ENCODE assay signal across 13 cellular contexts in genomic region chr22:29342577-29343312, GRCh38. TPM values are rescaled to one million over a fixed set of nuclear protein-coding genes. Genes with fewer than 3 reads are reported as not detected.
DNase-seq lines count a peak whose midpoint lies in the region; ATAC-seq, FAIRE-seq and TF ChIP-seq lines count a peak whose summit lies in the region.
"Had no signal": no experiment of that assay in that cellular context is flagged by ENCODE, and none has a peak within 500 bp of the region (broad histone marks: within the 10 kb centered on the region; RNA-seq: fewer than 3 reads in every experiment).

No MANE protein-coding gene starts in this region.

- H3K4me3 ChIP-seq in SJCRH30 (no peak overlapping the region), heart left ventricle (no peak overlapping the region), stomach (no peak overlapping the region)

- peaks cover 0 to 4% of the 10 kb centered on the region in 2 donors for H3K36me3 Mint-ChIP-seq in activated naive CD4-positive, alpha-beta T cell treated with anti-CD3 and anti-CD28 coated beads, Interleukin-2, amount 50 U/mL, for 72 hours

- WGBS in heart left ventricle, 4 donors, result 58 to 65% (median 62%) methylated on average over 10 of the region's 10 CpGs
- WGBS in stomach, 5 donors, result 64 to 71% (median 67%) methylated on average over 7 to 10 of the region's 10 CpGs

- H3K4me1 ChIP-seq in SJCRH30 (peaks cover 34% of the 10 kb centered on the region), heart left ventricle (peaks cover 0 to 45% (median 19%) of the 10 kb centered on the region in 12 donors), stomach (peaks cover 5 to 64% (median 31%) of the 10 kb centered on the region in 4 donors)

- TF ChIP-seq CTCF in heart left ventricle (IDR thresholded peaks at IDR 0.05), result no peak
- no peak for TF ChIP-seq CTCF in stomach (IDR thresholded peaks at IDR 0.05)
- TF ChIP-seq CTCF in D721Med (IDR thresholded peaks at IDR 0.05; ENCODE audit: insufficient read depth, missing control alignments), result no peak

- no peak for FAIRE-seq in D721Med (lab: Jason Lieb, UNC)
- FAIRE-seq: GM12892 had no signal

- TF ChIP-seq POLR2A in heart left ventricle (IDR thresholded peaks at IDR 0.05) (no peak), stomach (IDR thresholded peaks at IDR 0.05) (no peak)

- peak overlapping the region; percentile 56; the same call in 1 of the 2 replicates for H3K27ac ChIP-seq in SJCRH30
- H3K27ac ChIP-seq in heart left ventricle, result peak overlapping the region in 7 of 12 donors; percentile 1 to 62 (median 20)
- H3K27ac ChIP-seq in stomach, result peak overlapping the region in 2 of 5 donors; percentile 56 to 68

- H3K9me3 ChIP-seq in SJCRH30 (replicated peaks), result no peaks in the 10 kb centered on the region
- H3K9me3 ChIP-seq in heart left ventricle, result no peaks in the 10 kb centered on the region
- H3K9me3 ChIP-seq in stomach, result no peaks in the 10 kb centered on the region

- peak overlapping the region; percentile 7 to 87 for H3K27ac Mint-ChIP-seq in activated naive CD4-positive, alpha-beta T cell treated with anti-CD3 and anti-CD28 coated beads, Interleukin-2, amount 50 U/mL, for 72 hours
- H3K27ac Mint-ChIP-seq: activated CD4-positive, alpha-beta T cell treated with anti-CD3 and anti-CD28 coated beads, Interleukin-2, amount 10 ng/mL, durations not matched to agents 24 days and 14 days had no signal

- no peak for DNase-seq in activated naive CD4-positive, alpha-beta T cell treated with anti-CD3 and anti-CD28 coated beads, Interleukin-2, amount 50 U/mL, for 72 hours (ENCODE audit: low spot score in 2 of 2)
- DNase-seq in activated naive CD4-positive, alpha-beta T cell treated with Interleukin-2 at 50 U/mL for 16 hours, result no peak
- DNase-seq in SJCRH30 (peak in 1 of 2 experiments; percentile 17), heart left ventricle (peak in 2 of 5 donors; percentile 26 to 49), stomach (peak; percentile 58), RPMI8226 (no peak), putamen (ENCODE audit: low spot score) (no peak), D721Med (ENCODE audit: insufficient read length, low spot score) (no peak)
- DNase-seq: activated CD4-positive, alpha-beta T cell treated with anti-CD3 and anti-CD28 coated beads, Interleukin-2, amount 10 ng/mL, durations not matched to agents 24 days and 14 days; activated effector memory CD4-positive, alpha-beta T cell treated with Interleukin-2 at 50 U/mL for 16 hours; stimulated activated CD4-positive, alpha-beta T cell treated with anti-CD3 and anti-CD28 coated beads, Interleukin-2, amount 100 ng/mL, for 24 hours; T-helper 2 cell had no signal

- peaks cover 13% of the 10 kb centered on the region; the same call in 1 of the 2 replicates for H3K36me3 ChIP-seq in SJCRH30
- peaks cover 0 to 100% (median 77%) of the 10 kb centered on the region in 9 donors for H3K36me3 ChIP-seq in heart left ventricle
- peaks cover 70 to 98% (median 96%) of the 10 kb centered on the region in 4 donors for H3K36me3 ChIP-seq in stomach

- intact Hi-C loops in heart left ventricle (cut with DNase I), result loop anchor here in 2 of 10 donors (5.0 kb wide), 1 partner anchor 35 kb away; the partner anchor contains the start of gene GAS2L1 (in 2 of the 2)
- intact Hi-C loops in stomach (cut with DNase I; ENCODE audit: low total_unique reads), result no loop called here

- no peaks in the 10 kb centered on the region for H3K27me3 ChIP-seq in SJCRH30
- H3K27me3 ChIP-seq in heart left ventricle, result no peaks in the 10 kb centered on the region
- H3K27me3 ChIP-seq in stomach, result no peaks in the 10 kb centered on the region

- ATAC-seq in activated naive CD4-positive, alpha-beta T cell treated with anti-CD3 and anti-CD28 coated beads, Interleukin-2, amount 50 U/mL, for 72 hours, result no peak
- peak in 1 of 4 donors; percentile 2 for ATAC-seq in heart left ventricle

- H3K9me3 Mint-ChIP-seq in activated naive CD4-positive, alpha-beta T cell treated with anti-CD3 and anti-CD28 coated beads, Interleukin-2, amount 50 U/mL, for 72 hours, result no peaks in the 10 kb centered on the region
- H3K9me3 Mint-ChIP-seq: activated CD4-positive, alpha-beta T cell treated with anti-CD3 and anti-CD28 coated beads, Interleukin-2, amount 10 ng/mL, durations not matched to agents 24 days and 14 days had no signal

- TF ChIP-seq EP300 in stomach (IDR thresholded peaks at IDR 0.05), result no peak

RNA-seq across cellular contexts. Expression of gene RASL10A, which starts 27.2 kb away (rescaled TPM):
- total RNA-seq in activated naive CD4-positive, alpha-beta T cell treated with anti-CD3 and anti-CD28 coated beads, Interleukin-2, amount 50 U/mL, for 72 hours, result under 1 TPM; 0.20 to 0.78 TPM
- 4.1 and 4.3 TPM in 2 replicates for total RNA-seq in SJCRH30 (2014; rRNA removed; shearing (Covaris generic))
- total RNA-seq in heart left ventricle (1 to 10 TPM in 5 of 9 donors, under 1 TPM in 4; 0.29 to 5.8 (median 1.3) TPM), stomach (under 1 TPM in 1 of 5 donors, not detected in 4; 0.37 TPM)
- polyA plus RNA-seq in heart left ventricle (1 to 10 TPM in 1 of 2 donors, under 1 TPM in 1; 0.95 to 1.1 TPM), stomach (1 to 10 TPM in 1 of 3 donors, under 1 TPM in 2; 0.19 to 3.5 (median 0.76) TPM)

RNA-seq across cellular contexts. Expression of gene GAS2L1, which starts 36.3 kb away (rescaled TPM):
- total RNA-seq in activated naive CD4-positive, alpha-beta T cell treated with anti-CD3 and anti-CD28 coated beads, Interleukin-2, amount 50 U/mL, for 72 hours, result 1 to 10 TPM in 1 of 2 donors, under 1 TPM in 1; 0.36 to 1.5 TPM
- total RNA-seq in SJCRH30 (2014; rRNA removed; shearing (Covaris generic)), result 5.0 and 6.4 TPM in 2 replicates
- 10 to 100 TPM; 12.0 to 46.6 (median 16.8) TPM for total RNA-seq in heart left ventricle
- 10 to 100 TPM; 18.0 to 48.3 TPM for polyA plus RNA-seq in heart left ventricle
- 10 to 100 TPM in 4 of 5 donors, 1 to 10 TPM in 1; 4.4 to 81.1 (median 53.6) TPM for total RNA-seq in stomach
- polyA plus RNA-seq in stomach, result 10 to 100 TPM; 14.7 to 22.3 (median 15.7) TPM

RNA-seq across cellular contexts. Expression of gene AP1B1, which starts 45.6 kb away (rescaled TPM):
- 10 to 100 TPM; 48.9 to 60.4 TPM for total RNA-seq in activated naive CD4-positive, alpha-beta T cell treated with anti-CD3 and anti-CD28 coated beads, Interleukin-2, amount 50 U/mL, for 72 hours
- total RNA-seq in SJCRH30 (2014; rRNA removed; shearing (Covaris generic)), result 40.5 and 41.3 TPM in 2 replicates
- total RNA-seq in heart left ventricle (10 to 100 TPM; 30.3 to 74.8 (median 33.8) TPM), stomach (100 to 1,000 TPM in 1 of 5 donors, 10 to 100 TPM in 4; 33.8 to 109 (median 64.6) TPM)
- polyA plus RNA-seq in heart left ventricle (10 to 100 TPM; 18.1 to 43.4 TPM), stomach (10 to 100 TPM; 19.8 to 36.9 (median 30.4) TPM)
